ENCODE assay signal across 8 cellular contexts in the genomic region with DNA sequence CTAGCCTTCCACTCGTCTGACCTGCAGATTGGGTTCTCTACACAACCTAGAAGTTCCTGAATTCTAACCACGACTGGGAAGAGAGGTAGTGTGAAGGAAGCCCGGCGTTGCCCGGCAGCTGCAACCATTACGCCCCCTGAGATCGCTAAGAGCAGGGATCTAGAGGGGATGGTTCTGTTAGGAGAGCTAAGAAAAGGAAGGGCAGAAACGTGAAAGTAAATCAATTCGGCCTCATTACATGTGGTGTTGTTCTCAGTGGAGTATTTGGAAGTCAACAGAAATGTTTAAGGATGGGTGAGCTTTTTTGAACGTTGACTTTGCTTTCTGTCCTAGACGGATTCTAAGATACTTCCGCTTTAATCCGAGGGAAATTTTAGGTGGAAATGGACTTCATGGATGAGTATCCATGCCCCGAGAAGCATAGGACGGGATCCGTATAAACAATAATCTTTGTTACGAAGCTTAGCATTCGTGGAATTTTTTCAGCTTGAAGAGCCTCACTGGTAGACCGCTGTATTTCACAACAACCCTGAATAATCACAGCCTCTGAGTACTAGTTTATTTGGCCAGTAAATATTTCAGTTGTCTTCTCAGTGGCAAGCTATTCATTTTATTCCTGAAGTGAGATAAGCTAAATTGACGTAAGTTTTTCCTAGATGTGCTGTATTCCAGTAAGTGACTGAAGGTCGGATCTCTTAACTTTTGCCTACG. TPM values are rescaled to one million over a fixed set of nuclear protein-coding genes. Genes with fewer than 3 reads are reported as not detected.
A peak's percentile ranks its signal among the peaks of the same experiment; 100 is the strongest.
DNase-seq lines count a peak whose midpoint lies in the region; ATAC-seq and TF ChIP-seq lines count a peak whose summit lies in the region.

No MANE protein-coding gene starts in this region.

- H3K27me3 ChIP-seq in CD8-positive, alpha-beta memory T cell (ENCODE audit: insufficient read depth, low read length, poor library complexity, severe bottlenecking): no peaks in the 10 kb centered on the region
- H3K27me3 ChIP-seq in foreskin keratinocyte: no peaks in the 10 kb centered on the region
- H3K27me3 ChIP-seq in parathyroid adenoma (ENCODE audit: control insufficient read depth, insufficient read depth, low read length): no peaks in the 10 kb centered on the region

- H3K79me2 ChIP-seq in parathyroid adenoma: peaks cover 20% of the 10 kb centered on the region

- peaks cover 15% of the 10 kb centered on the region for H3K36me3 ChIP-seq in CD8-positive, alpha-beta memory T cell (ENCODE audit: insufficient read depth, low read length)
- H3K36me3 ChIP-seq in parathyroid adenoma (ENCODE audit: control insufficient read depth, insufficient read depth, low read length): no peaks in the 10 kb centered on the region

- H3K27ac ChIP-seq in CD8-positive, alpha-beta memory T cell (ENCODE audit: low read depth, low read length): peak overlapping the region; percentile 91
- H3K27ac ChIP-seq in foreskin keratinocyte: peak overlapping the region; percentile 92
- peak overlapping the region; percentile 95 for H3K27ac ChIP-seq in parathyroid adenoma

- H3K27me3 Mint-ChIP-seq in CD8-positive, alpha-beta memory T cell: peaks cover 0 to 3% of the 10 kb centered on the region in 2 donors

- peaks cover 63% of the 10 kb centered on the region for H3K4me1 ChIP-seq in CD8-positive, alpha-beta memory T cell (ENCODE audit: insufficient read depth, low read length)
- H3K4me1 ChIP-seq in foreskin keratinocyte (peaks cover 6% of the 10 kb centered on the region), parathyroid adenoma (no peaks in the 10 kb centered on the region)

- peak overlapping the region; percentile 88 for H3K4me2 ChIP-seq in parathyroid adenoma (ENCODE audit: low read length)

- POLR2A ChIA-PET in CD8-positive, alpha-beta memory T cell (lab: Charles Lee): interaction anchor here (0.7 to 0.9 kb wide), 3 partner anchors 60 to 423 kb away, joined by 3 to 5 read pairs (median 3); partner anchors contain the start of gene MPZL3

- CTCF ChIA-PET in CD8-positive, alpha-beta memory T cell (lab: Charles Lee): interaction anchor here (0.8 to 2.0 kb wide), 7 partner anchors 13 to 204 kb away, joined by 3 to 5 read pairs (median 4); partner anchors contain the start of gene KMT2A

- H3K9me3 Mint-ChIP-seq in CD8-positive, alpha-beta memory T cell: no peaks in the 10 kb centered on the region

- no peaks in the 10 kb centered on the region for H3K9me3 ChIP-seq in CD8-positive, alpha-beta memory T cell (ENCODE audit: low read length)
- H3K9me3 ChIP-seq in parathyroid adenoma (ENCODE audit: control insufficient read depth, low read length): no peaks in the 10 kb centered on the region

- peak overlapping the region; percentile 63 for H3K9ac ChIP-seq in parathyroid adenoma

- H3K4me1 Mint-ChIP-seq in CD8-positive, alpha-beta memory T cell: peaks cover 66 to 98% (median 91%) of the 10 kb centered on the region in 3 donors

- no peak for TF ChIP-seq CTCF in WI38 (IDR thresholded peaks at IDR 0.05; ENCODE audit: low read depth, low read length)
- TF ChIP-seq CTCF in foreskin keratinocyte (conservative IDR thresholded peaks at IDR 0.05): no peak
- no peak for TF ChIP-seq CTCF in parathyroid adenoma (IDR thresholded peaks at IDR 0.05)

- peak overlapping the region; percentile 97 to 100 (median 100) for H3K27ac Mint-ChIP-seq in CD8-positive, alpha-beta memory T cell

- peak overlapping the region; percentile 90 for H2AFZ ChIP-seq in parathyroid adenoma

- no peak for DNase-seq in CD8-positive, alpha-beta memory T cell
- DNase-seq in foreskin keratinocyte (peak; percentile 32 to 51), T1000 (lab: John Stamatoyannopoulos, UW) (no peak)
- no peak for DNase-seq in activated CD4-positive, alpha-beta T cell treated with anti-CD3 and anti-CD28 coated beads, Interleukin-2, amount 50 U/mL, for 4 hours

- ATAC-seq in HG02973 (IDR thresholded peaks at IDR 0.05; ENCODE audit: unreplicated experiment) (peak; percentile 6), foreskin keratinocyte (peak; percentile 46), HG03045 (IDR thresholded peaks at IDR 0.05; ENCODE audit: unreplicated experiment) (no peak)

- peaks cover 0 to 56% (median 10%) of the 10 kb centered on the region in 3 donors for H3K36me3 Mint-ChIP-seq in CD8-positive, alpha-beta memory T cell

- H3K4me3 ChIP-seq in CD8-positive, alpha-beta memory T cell (ENCODE audit: low read length): peak overlapping the region; percentile 81
- H3K4me3 ChIP-seq in WI38 (ENCODE audit: low read depth, low read length): peak overlapping the region; percentile 98
- H3K4me3 ChIP-seq in parathyroid adenoma (ENCODE audit: low read depth, low read length): peak overlapping the region; percentile 87

- peak overlapping the region; percentile 91 to 97 (median 96) for H3K4me3 Mint-ChIP-seq in CD8-positive, alpha-beta memory T cell

RNA-seq across cellular contexts. Expression of gene ATP5MG, which starts 0.6 kb away (rescaled TPM):
- total RNA-seq in CD8-positive, alpha-beta memory T cell: 100 to 1,000 TPM; 277 to 280 TPM
- 632 TPM for polyA plus RNA-seq in CD8-positive, alpha-beta memory T cell
- 193 and 217 TPM in 2 replicates for total RNA-seq in foreskin keratinocyte
- 319 and 334 TPM in 2 replicates for polyA plus RNA-seq in foreskin keratinocyte

RNA-seq across cellular contexts. Expression of gene KMT2A, which starts 34.3 kb away (rescaled TPM):
- 10 to 100 TPM; 80.0 to 80.6 TPM for total RNA-seq in CD8-positive, alpha-beta memory T cell
- 40.5 TPM for polyA plus RNA-seq in CD8-positive, alpha-beta memory T cell
- total RNA-seq in foreskin keratinocyte: 27.9 and 29.6 TPM in 2 replicates
- polyA plus RNA-seq in foreskin keratinocyte: 3.0 and 3.5 TPM in 2 replicates

RNA-seq across cellular contexts. Expression of gene UBE4A, which starts 42.6 kb away (rescaled TPM):
- 10 to 100 TPM; 55.9 to 56.8 TPM for total RNA-seq in CD8-positive, alpha-beta memory T cell
- 27.8 TPM for polyA plus RNA-seq in CD8-positive, alpha-beta memory T cell
- 27.4 and 28.1 TPM in 2 replicates for total RNA-seq in foreskin keratinocyte
- polyA plus RNA-seq in foreskin keratinocyte: 5.6 and 6.3 TPM in 2 replicates

RNA-seq across cellular contexts. Expression of gene CD3G, which starts 57.9 kb away (rescaled TPM):
- total RNA-seq in CD8-positive, alpha-beta memory T cell: 100 to 1,000 TPM; 167 to 170 TPM
- polyA plus RNA-seq in CD8-positive, alpha-beta memory T cell: 414 TPM
- total RNA-seq in foreskin keratinocyte: not detected in 2 replicates
- not detected in 2 replicates for polyA plus RNA-seq in foreskin keratinocyte

RNA-seq across cellular contexts. Expression of gene CD3D, which starts 59.5 kb away (rescaled TPM):
- total RNA-seq in CD8-positive, alpha-beta memory T cell: 100 to 1,000 TPM; 426 to 438 TPM
- polyA plus RNA-seq in CD8-positive, alpha-beta memory T cell: 1,253 TPM
- total RNA-seq in foreskin keratinocyte: not detected in 2 replicates
- polyA plus RNA-seq in foreskin keratinocyte: not detected in 2 replicates

Comparison
In these comparisons a context has a peak if more than half of its experiments do, and no peak if none do; other contexts are left out.
1. DNase-seq: peak in foreskin keratinocyte (2 of 2); none in CD8-positive, alpha-beta memory T cell (0 of 5), T1000 (single experiment) and activated CD4-positive, alpha-beta T cell treated with anti-CD3 and anti-CD28 coated beads, Interleukin-2, amount 50 U/mL, for 4 hours (0 of 2).
2. Peak in every context shown above with its lines, with median percentiles within 50 percentile points of each other: H3K27ac ChIP-seq and H3K4me3 ChIP-seq.